10 cellular contexts compared by ENCODE assay signal in genomic region chr17:17841620-17842025, GRCh38. TPM values are rescaled to one million over a fixed set of nuclear protein-coding genes. Genes with fewer than 3 reads are reported as not detected.
DNase-seq lines count a peak whose midpoint lies in the region; ATAC-seq and TF ChIP-seq lines count a peak whose summit lies in the region.
"Had no signal": no experiment of that assay in that cellular context is flagged by ENCODE, and none has a peak within 500 bp of the region (broad histone marks: within the 10 kb centered on the region; RNA-seq: fewer than 3 reads in every experiment).

No MANE protein-coding gene starts in this region.

- no peak for ATAC-seq in GM19035 (IDR thresholded peaks at IDR 0.05; ENCODE audit: unreplicated experiment)

- peak overlapping the region in 1 of 2 donors; percentile 3 for H3K9ac ChIP-seq in colonic mucosa (ENCODE audit: low read depth in 2 of 2, low read length in 2 of 2)

- H3K27ac ChIP-seq in colonic mucosa (peak overlapping the region; percentile 100), muscle layer of duodenum (ENCODE audit: low read length) (peak overlapping the region; percentile 94)

- DNase-seq in AG08396 (ENCODE audit: low spot score) (peak; percentile 15), NCI-H187 (lab: John Stamatoyannopoulos, UW) (peak; percentile 18 to 62), colonic mucosa (no peak), SK-N-DZ (ENCODE audit: low spot score) (no peak), H7 (no peak), NCI-H1930 (lab: John Stamatoyannopoulos, UW) (no peak)
- DNase-seq: GOT3, NCI-H1105 treated with DMSO at 0.1 percent for 48 hours had no signal

- H3K4me1 ChIP-seq in colonic mucosa (peaks cover 24% of the 10 kb centered on the region), muscle layer of duodenum (ENCODE audit: control insufficient read depth in 1 of 2, insufficient read depth in 2 of 2, low read length in 2 of 2) (peaks cover 24 to 35% of the 10 kb centered on the region in 2 donors)

- TF ChIP-seq CTCF in colonic mucosa (IDR thresholded peaks at IDR 0.05) = no peak

- H3K36me3 ChIP-seq in colonic mucosa = no peaks in the 10 kb centered on the region
- peaks cover 0 to 9% of the 10 kb centered on the region in 2 donors for H3K36me3 ChIP-seq in muscle layer of duodenum (ENCODE audit: control insufficient read depth in 1 of 2, insufficient read depth in 2 of 2, low read length in 2 of 2)
- no peaks in the 10 kb centered on the region for H3K36me3 ChIP-seq in H7 (replicated peaks; ENCODE audit: control insufficient read depth, insufficient read depth, low read length)

- no peaks in the 10 kb centered on the region for H3K9me3 ChIP-seq in colonic mucosa
- no peaks in the 10 kb centered on the region for H3K9me3 ChIP-seq in muscle layer of duodenum (ENCODE audit: control insufficient read depth in 1 of 2, low read length in 2 of 2)

- intact Hi-C loops in colonic mucosa (cut with DNase I) = no loop called here

- H3K27me3 ChIP-seq in colonic mucosa = no peaks in the 10 kb centered on the region
- no peaks in the 10 kb centered on the region for H3K27me3 ChIP-seq in muscle layer of duodenum (ENCODE audit: low read depth, low read length)
- no peaks in the 10 kb centered on the region for H3K27me3 ChIP-seq in H7 (ENCODE audit: control insufficient read depth, insufficient read depth, low read length)

- no peak overlapping the region for H3K4me3 ChIP-seq in colonic mucosa
- no peak overlapping the region for H3K4me3 ChIP-seq in muscle layer of duodenum (ENCODE audit: low read depth in 1 of 2, low read length in 2 of 2)
- no peak overlapping the region for H3K4me3 ChIP-seq in H7 (ENCODE audit: insufficient read depth, low read depth, low read length)

RNA-seq across cellular contexts. Expression of gene SREBF1, which starts 4.8 kb away (rescaled TPM):
- 100 to 1,000 TPM; 170 to 174 TPM for total RNA-seq in colonic mucosa
- 57.6 and 67.5 TPM in 2 replicates for polyA plus RNA-seq in SK-N-DZ (2014; cell fraction: cytosol; rRNA removed)
- polyA plus RNA-seq in SK-N-DZ (2014; cell fraction: nucleus; rRNA removed) = 182 and 191 TPM in 2 replicates
- 34.2 and 43.6 TPM in 2 replicates for total RNA-seq in H7 (2014; rRNA removed; shearing (Covaris generic))

Comparison
In these comparisons a context has a peak if more than half of its experiments do, and no peak if none do; other contexts are left out.
1. DNase-seq: peak in AG08396 (single experiment) and NCI-H187 (2 of 2); none in colonic mucosa (single experiment), SK-N-DZ (single experiment), H7 (single experiment) and NCI-H1930 (0 of 2).